Comparison of ENCODE assay signal across 11 cellular contexts in genomic region chrX:119763175-119763574, GRCh38. TPM values are rescaled to one million over a fixed set of nuclear protein-coding genes. Genes with fewer than 3 reads are reported as not detected.
A peak's percentile ranks its signal among the peaks of the same experiment; 100 is the strongest.
DNase-seq lines count a peak whose midpoint lies in the region; TF ChIP-seq lines count a peak whose summit lies in the region.
"Had no signal": no experiment of that assay in that cellular context is flagged by ENCODE, and none has a peak within 500 bp of the region (broad histone marks: within the 10 kb centered on the region; RNA-seq: fewer than 3 reads in every experiment).

No MANE protein-coding gene starts in this region.

- DNase-seq in EL (peak; percentile 92), LHCN-M2 (ENCODE audit: low read depth) (peak; percentile 81), dedifferentiated amniotic fluid mesenchymal stem cell (ENCODE audit: extremely low spot score) (peak; percentile 87), non-pigmented ciliary epithelial cell (ENCODE audit: low read depth) (peak; percentile 35), HEK293T (ENCODE audit: extremely low spot score) (no peak), LoVo (ENCODE audit: low spot score) (no peak), KBM-7 (no peak)
- DNase-seq in effector CD8-positive, alpha-beta T cell (lab: John Stamatoyannopoulos, UW): no peak
- DNase-seq: NCI-H1092 treated with DMSO at 0.1 percent for 48 hours, WERI-Rb-1 had no signal

- in situ Hi-C loops in KBM-7 (cut with MboI; ENCODE audit: low pct_unique_long_range_greater_than_20kb, low sequenced_read_pairs): no loop called here

- CTCF ChIA-PET in HEK293T (lab: Yijun Ruan, JAX): interaction anchor here (0.6 kb wide), 1 partner anchor 20 kb away, joined by 4 read pairs; no protein-coding TSS in a partner anchor

- POLR2A ChIA-PET in HEK293T (lab: Yijun Ruan, JAX): no interaction called here

TF ChIP-seq in HEK293T, 16 proteins besides CTCF, POLR2A, EP300 and RAD21:
- TF ChIP-seq TARDBP (IDR thresholded peaks at IDR 0.05) (no peak), SUZ12 (IDR thresholded peaks at IDR 0.05) (no peak), FOXM1 (IDR thresholded peaks at IDR 0.05; ENCODE audit: borderline replicate concordance) (no peak), HDGF (IDR thresholded peaks at IDR 0.05; ENCODE audit: borderline replicate concordance) (no peak), ZNF384 (IDR thresholded peaks at IDR 0.05) (no peak), BHLHE40 (IDR thresholded peaks at IDR 0.05; ENCODE audit: borderline replicate concordance) (no peak), CTBP1 (IDR thresholded peaks at IDR 0.05; ENCODE audit: borderline replicate concordance) (no peak), FOXA1 (IDR thresholded peaks at IDR 0.05) (no peak), PKNOX1 (IDR thresholded peaks at IDR 0.05) (no peak), ELF4 (IDR thresholded peaks at IDR 0.05) (no peak), FOXK2 (IDR thresholded peaks at IDR 0.05) (no peak), SP1 (IDR thresholded peaks at IDR 0.05) (no peak), L3MBTL2 (conservative IDR thresholded peaks at IDR 0.05) (no peak), NFRKB (IDR thresholded peaks at IDR 0.05) (no peak), ARNT (IDR thresholded peaks at IDR 0.05) (no peak), LEF1 (IDR thresholded peaks at IDR 0.05; ENCODE audit: borderline replicate concordance) (no peak)
TF ChIP-seq in HEK293T: peak in this region for 0.

RNA-seq across cellular contexts. Expression of gene SOWAHD, which starts 4.8 kb away (rescaled TPM):
- total RNA-seq in LHCN-M2 (2014; rRNA removed): 0.51 and 0.69 TPM in 2 replicates
- polyA plus RNA-seq in LHCN-M2 (2012): 0.86 TPM
- total RNA-seq: lung microvascular endothelial cell had no signal

RNA-seq across cellular contexts. Expression of gene RPL39, which starts 28.3 kb away (rescaled TPM):
- total RNA-seq in LHCN-M2 (2014; rRNA removed): 3,089 and 6,376 TPM in 2 replicates
- 3,363 TPM for polyA plus RNA-seq in LHCN-M2 (2012)

Comparison
In these comparisons a context has a peak if more than half of its experiments do, and no peak if none do; other contexts are left out.
1. DNase-seq: peak in EL (single experiment), LHCN-M2 (single experiment), dedifferentiated amniotic fluid mesenchymal stem cell (single experiment) and non-pigmented ciliary epithelial cell (single experiment); none in HEK293T (single experiment), LoVo (single experiment), effector CD8-positive, alpha-beta T cell (single experiment) and KBM-7 (single experiment).